ENCODE assay signal across 14 cellular contexts in the genomic region with DNA sequence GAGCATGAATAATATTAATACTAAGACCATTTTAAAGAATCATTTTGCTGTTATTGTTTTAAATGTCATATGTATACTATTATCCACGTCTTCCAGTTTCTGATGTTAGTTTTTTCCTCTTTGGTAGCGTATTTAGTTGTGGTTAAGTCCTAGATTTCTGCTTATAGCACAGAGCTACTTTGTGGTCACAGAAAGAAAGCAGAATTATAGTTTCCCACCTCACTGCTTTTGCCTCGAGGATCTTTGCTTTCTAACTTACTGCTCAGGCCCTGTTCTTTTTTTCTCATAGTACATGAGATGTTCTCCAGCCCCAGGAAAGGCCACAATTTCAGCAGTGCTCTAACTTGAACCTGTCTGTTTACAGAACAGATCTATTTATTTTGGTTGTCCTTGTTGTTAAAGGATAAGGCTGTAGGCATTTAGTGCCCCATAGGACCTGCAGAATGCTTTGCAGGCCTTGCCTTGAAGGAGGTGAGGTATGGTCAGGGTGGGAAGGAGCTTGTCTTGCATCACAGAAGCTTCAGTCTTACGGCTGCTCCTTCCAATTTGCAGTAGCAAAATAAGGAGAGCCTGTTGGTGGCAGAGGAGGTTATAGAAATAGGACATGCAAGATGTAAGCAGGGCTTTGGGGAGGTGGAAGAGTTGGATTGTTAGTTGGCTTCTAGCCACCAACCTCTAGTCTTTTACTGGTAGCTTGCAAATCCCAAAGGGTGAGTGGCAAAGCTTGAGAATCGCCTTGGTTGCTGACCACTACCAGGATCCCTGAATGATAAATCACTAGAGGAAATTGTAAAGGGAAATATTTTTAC.
DNase-seq lines count a peak whose midpoint lies in the region; ATAC-seq and TF ChIP-seq lines count a peak whose summit lies in the region.
"Had no signal": no experiment of that assay in that cellular context is flagged by ENCODE, and none has a peak within 500 bp of the region (broad histone marks: within the 10 kb centered on the region; RNA-seq: fewer than 3 reads in every experiment).

No MANE protein-coding gene starts in this region.

- peaks cover 18% of the 10 kb centered on the region for H3F3A ChIP-seq in MM.1S (ENCODE audit: insufficient read depth, low read length)

- H3K4me3 ChIP-seq in GM12865 (ENCODE audit: low read depth, low read length) = no peak overlapping the region
- H3K4me3 ChIP-seq in MM.1S (ENCODE audit: low read length) = no peak overlapping the region

- H4K20me1 ChIP-seq in MM.1S (ENCODE audit: insufficient read depth, low read length) = peaks cover 30% of the 10 kb centered on the region

- CTCF ChIA-PET in Calu3 (lab: Charles Lee) (no interaction called here), RWPE1 (lab: Yijun Ruan, JAX) (interaction anchor here (0.6 kb wide), 1 partner anchor 353 kb away, joined by 9 read pairs; no protein-coding TSS in a partner anchor)

- no peaks in the 10 kb centered on the region for H3K9me3 ChIP-seq in MM.1S (replicated peaks; ENCODE audit: insufficient read depth, low read length)

- no peaks in the 10 kb centered on the region for H3K9me3 Mint-ChIP-seq in Calu3 (ENCODE audit: low read depth, unreplicated experiment)

- no peaks in the 10 kb centered on the region for H3K27me3 Mint-ChIP-seq in Calu3 (ENCODE audit: unreplicated experiment)

- H3K9ac ChIP-seq in MM.1S (ENCODE audit: low read length) = no peak overlapping the region

- intact Hi-C loops in Calu3 (cut with micrococcal nuclease; ENCODE audit: unreplicated experiment) = no loop called here

- no peaks in the 10 kb centered on the region for H3K27me3 ChIP-seq in MM.1S (replicated peaks; ENCODE audit: insufficient read depth, low read length)

- no peak overlapping the region for H3K4me3 Mint-ChIP-seq in Calu3 (ENCODE audit: low read depth, unreplicated experiment)

- POLR2A ChIA-PET in RWPE1 (lab: Yijun Ruan, JAX; ENCODE audit: low non-redundant PET) = no interaction called here

- H2AFZ ChIP-seq in MM.1S (ENCODE audit: low read length) = no peak overlapping the region

- H3K27ac Mint-ChIP-seq in Calu3 (ENCODE audit: unreplicated experiment) = no peak overlapping the region

- H3K4me1 Mint-ChIP-seq in Calu3 (ENCODE audit: low read depth, unreplicated experiment) = peaks cover 24% of the 10 kb centered on the region

- H3K9me2 ChIP-seq in MM.1S (replicated peaks; ENCODE audit: insufficient read depth, low read length) = no peaks in the 10 kb centered on the region

- DNase-seq in GM12865 (ENCODE audit: low read depth) = peak; percentile 58
- peak; percentile 40 for DNase-seq in MM.1S
- peak; percentile 20 for DNase-seq in iris pigment epithelial cell (ENCODE audit: low read depth)
- no peak for DNase-seq in Calu3
- no peak for DNase-seq in activated CD4-positive, CD25-positive, alpha-beta regulatory T cell (lab: John Stamatoyannopoulos, UW)
- DNase-seq in nucleus accumbens (lab: John Stamatoyannopoulos, UW) = no peak
- DNase-seq in RWPE1 (ENCODE audit: low spot score) = no peak
- DNase-seq: effector CD8-positive, alpha-beta T cell; foreskin fibroblast; kidney; T-helper 9 cell had no signal

- H3K36me3 ChIP-seq in MM.1S (replicated peaks; ENCODE audit: insufficient read depth, low read length) = no peaks in the 10 kb centered on the region

- peak overlapping the region; percentile 23; the same call in 1 of the 2 replicates for H3K4me2 ChIP-seq in MM.1S (ENCODE audit: low read depth, low read length)

- peaks cover 53% of the 10 kb centered on the region for H3K4me1 ChIP-seq in MM.1S (ENCODE audit: low read length)

- no TSS peak for BruUV-seq in Calu3 (replicated peaks; lab: Mats Ljungman, UMichigan)

- H3K36me3 Mint-ChIP-seq in Calu3 (ENCODE audit: insufficient read depth, unreplicated experiment) = peaks cover 6% of the 10 kb centered on the region

- TF ChIP-seq CTCF in GM12865 (IDR thresholded peaks at IDR 0.05; ENCODE audit: insufficient read depth, low read depth, low read length, missing control alignments) (no peak), MM.1S (IDR thresholded peaks at IDR 0.05; ENCODE audit: low read length) (no peak), Calu3 (IDR thresholded peaks at IDR 0.05; ENCODE audit: unreplicated experiment) (no peak), RWPE1 (conservative IDR thresholded peaks at IDR 0.05; ENCODE audit: low read depth) (no peak)

- peaks cover 92% of the 10 kb centered on the region for H3K79me2 ChIP-seq in MM.1S (ENCODE audit: low read length)

- H3K27ac ChIP-seq in MM.1S (ENCODE audit: low read length) = peak overlapping the region; percentile 24; the same call in 1 of the 2 replicates
- no peak overlapping the region for H3K27ac ChIP-seq in RWPE1

- peak; percentile 50 for ATAC-seq in GM21528 (IDR thresholded peaks at IDR 0.05; ENCODE audit: low FRiP score, unreplicated experiment)
- ATAC-seq: HCT116, Panc1 had no signal

Comparison
In these comparisons a context has a peak if more than half of its experiments do, and no peak if none do; other contexts are left out.
1. DNase-seq: peak in GM12865 (single experiment), MM.1S (single experiment) and iris pigment epithelial cell (single experiment); none in Calu3 (single experiment), activated CD4-positive, CD25-positive, alpha-beta regulatory T cell (0 of 4), nucleus accumbens (0 of 56) and RWPE1 (single experiment).